ENCODE assay signal across 9 cellular contexts in the genomic region with DNA sequence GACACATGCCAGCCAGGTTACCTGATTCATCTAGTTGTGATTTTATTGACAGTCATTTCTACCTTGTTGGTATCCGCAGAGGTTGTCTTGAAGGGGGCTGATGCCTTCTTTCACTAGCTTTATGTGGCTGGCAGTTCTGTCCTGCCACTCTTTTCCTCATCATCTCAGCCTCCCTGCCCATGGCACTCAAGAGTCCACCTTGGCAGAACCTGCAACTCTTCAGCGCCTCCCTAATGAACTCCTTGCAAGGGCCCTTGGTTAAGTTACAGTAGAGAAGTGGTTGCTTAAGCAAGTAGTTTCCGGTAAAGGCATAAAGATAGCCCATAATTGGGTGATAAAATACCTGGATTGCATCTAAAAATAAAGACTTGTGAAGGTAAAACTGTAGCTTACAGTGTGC.
"Had no signal": no experiment of that assay in that cellular context is flagged by ENCODE, and none has a peak within 500 bp of the region (broad histone marks: within the 10 kb centered on the region; RNA-seq: fewer than 3 reads in every experiment).

No MANE protein-coding gene starts in this region.

- H3K36me3 ChIP-seq: HAP-1 had no signal

- H3K4me1 ChIP-seq: HAP-1 had no signal

- ATAC-seq: HCT116, HepG2 had no signal

- DNase-seq: GM23248, GOT3, H7, HFFc6, KBM-7 had no signal

- H3K27ac ChIP-seq: GM23248, HL-60 had no signal

- H3K4me3 ChIP-seq: GM23248, HAP-1 had no signal

- H3K9me3 ChIP-seq: HAP-1 had no signal
